ENCODE assay signal across 19 cellular contexts in the genomic region with DNA sequence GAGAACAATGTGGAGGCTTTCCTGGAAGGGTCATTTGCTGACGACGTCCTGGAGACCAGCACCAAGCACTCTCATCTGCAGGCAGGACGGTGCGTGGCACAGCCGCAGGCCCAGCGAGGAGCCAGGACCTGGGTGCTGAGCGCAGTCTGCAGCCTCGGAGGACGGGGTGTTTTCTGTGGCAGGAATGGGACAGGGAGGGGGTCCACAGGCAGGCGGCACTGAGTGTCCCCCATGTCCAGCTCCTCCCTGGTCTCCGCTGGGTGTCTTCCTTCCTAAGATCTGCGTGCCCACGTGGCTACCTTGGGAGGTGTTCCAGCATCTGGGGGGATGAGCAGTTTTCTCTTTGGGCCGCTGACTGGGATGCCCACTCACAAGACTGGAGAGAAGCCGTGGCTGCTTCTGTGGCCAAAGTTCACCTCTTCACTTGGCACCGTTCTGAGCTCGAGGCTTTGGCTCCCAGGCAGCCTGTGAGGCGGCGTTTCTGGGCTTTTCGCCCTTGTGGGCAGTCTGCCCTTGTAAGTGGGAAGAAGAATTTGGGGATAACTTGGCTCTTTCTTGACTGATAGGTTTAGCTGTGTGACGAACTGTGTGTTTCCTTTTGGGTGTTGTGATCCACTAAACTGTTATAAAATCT.
A peak's percentile ranks its signal among the peaks of the same experiment; 100 is the strongest.
DNase-seq lines count a peak whose midpoint lies in the region; ATAC-seq and TF ChIP-seq lines count a peak whose summit lies in the region.
"Had no signal": no experiment of that assay in that cellular context is flagged by ENCODE, and none has a peak within 500 bp of the region (broad histone marks: within the 10 kb centered on the region; RNA-seq: fewer than 3 reads in every experiment).

No MANE protein-coding gene starts in this region.

- 65 to 72% methylated on average over 17 to 18 of the region's 21 CpGs for WGBS in tibial nerve, 2 donors

- TF ChIP-seq POLR2A in tibial nerve (IDR thresholded peaks at IDR 0.05): no peak

- H3K27ac ChIP-seq in tibial nerve: no peak overlapping the region
- H3K27ac ChIP-seq: BLaER1 treated with 17β-estradiol and CSF1 and Interleukin-3, amounts not matched to agents 10 nM and 100 nM; Peyer's patch had no signal

- peaks cover 25% of the 10 kb centered on the region for H3K27me3 ChIP-seq in MG63
- H3K27me3 ChIP-seq in tibial nerve: peaks cover 0 to 17% of the 10 kb centered on the region in 2 donors
- H3K27me3 ChIP-seq: Peyer's patch had no signal

- no peak overlapping the region for H3K4me3 ChIP-seq in MG63
- H3K4me3 ChIP-seq in tibial nerve: no peak overlapping the region
- H3K4me3 ChIP-seq: BLaER1 treated with 17β-estradiol and CSF1 and Interleukin-3, amounts not matched to agents 10 nM and 100 nM; Peyer's patch had no signal

- peaks cover 6% of the 10 kb centered on the region for H3K4me1 Mint-ChIP-seq in memory B cell

- H3K9me3 Mint-ChIP-seq in memory B cell: peaks cover 10% of the 10 kb centered on the region

- no peak overlapping the region for H3K4me3 Mint-ChIP-seq in memory B cell
- H3K4me3 Mint-ChIP-seq: IgD-negative memory B cell had no signal

- no peak for TF ChIP-seq CTCF in GM10248 (IDR thresholded peaks at IDR 0.05; ENCODE audit: control extremely low read depth, extremely low read depth, low read depth, missing control alignments)
- no peak for TF ChIP-seq CTCF in tibial nerve (IDR thresholded peaks at IDR 0.05)

- H3K36me3 ChIP-seq in MG63 (no peaks in the 10 kb centered on the region), tibial nerve (no peaks in the 10 kb centered on the region)
- H3K36me3 ChIP-seq: BLaER1 treated with 17β-estradiol and CSF1 and Interleukin-3, amounts not matched to agents 10 nM and 100 nM; Peyer's patch had no signal

- H3K4me1 ChIP-seq in tibial nerve: no peaks in the 10 kb centered on the region
- H3K4me1 ChIP-seq: Caco-2, Peyer's patch had no signal

- POLR2A ChIA-PET in GM10248 (lab: Yijun Ruan, JAX): no interaction called here

- CTCF ChIA-PET in GM10248 (lab: Yijun Ruan, JAX): no interaction called here

- ATAC-seq in memory B cell (ENCODE audit: low read depth): no peak
- no peak for ATAC-seq in HG02759 (IDR thresholded peaks at IDR 0.05; ENCODE audit: unreplicated experiment)

- peaks cover 19% of the 10 kb centered on the region for H3K27me3 Mint-ChIP-seq in memory B cell

- TF ChIP-seq EP300 in tibial nerve (IDR thresholded peaks at IDR 0.05): no peak

- peaks cover 6% of the 10 kb centered on the region for H3K9me3 ChIP-seq in MG63
- H3K9me3 ChIP-seq in tibial nerve: peaks cover 0 to 12% (median 1%) of the 10 kb centered on the region in 4 donors
- H3K9me3 ChIP-seq: Caco-2, Peyer's patch had no signal

- DNase-seq in MG63 (peak; percentile 75), cerebellum (ENCODE audit: low spot score) (peak; percentile 50), memory B cell (ENCODE audit: low spot score in 2 of 2) (no peak), superior temporal gyrus (ENCODE audit: extremely low spot score) (peak; percentile 46), GM10248 (ENCODE audit: extremely low spot score) (no peak), tibial nerve (ENCODE audit: low spot score in 2 of 2) (no peak)
- DNase-seq: Caco-2; CD4-positive, alpha-beta memory T cell; DMS 273 treated with DMSO at 0.1 percent for 48 hours; MV-4-11; NCI-H1694; NCI-H2081; NCI-H2171 treated with DMSO at 0.1 percent for 48 hours; NCI-H446; NCI-H526; Peyer's patch had no signal

- H3K36me3 Mint-ChIP-seq in memory B cell: peaks cover 4% of the 10 kb centered on the region
- H3K36me3 Mint-ChIP-seq: CD4-positive, alpha-beta memory T cell had no signal

- H3K27ac Mint-ChIP-seq in memory B cell: peak overlapping the region; percentile 19
- H3K27ac Mint-ChIP-seq: IgD-negative memory B cell had no signal

Comparison
In these comparisons a context has a peak if more than half of its experiments do, and no peak if none do; other contexts are left out.
1. DNase-seq: peak in MG63 (single experiment), cerebellum (single experiment) and superior temporal gyrus (single experiment); none in memory B cell (0 of 2), GM10248 (single experiment) and tibial nerve (0 of 2).